In the genomic region with DNA sequence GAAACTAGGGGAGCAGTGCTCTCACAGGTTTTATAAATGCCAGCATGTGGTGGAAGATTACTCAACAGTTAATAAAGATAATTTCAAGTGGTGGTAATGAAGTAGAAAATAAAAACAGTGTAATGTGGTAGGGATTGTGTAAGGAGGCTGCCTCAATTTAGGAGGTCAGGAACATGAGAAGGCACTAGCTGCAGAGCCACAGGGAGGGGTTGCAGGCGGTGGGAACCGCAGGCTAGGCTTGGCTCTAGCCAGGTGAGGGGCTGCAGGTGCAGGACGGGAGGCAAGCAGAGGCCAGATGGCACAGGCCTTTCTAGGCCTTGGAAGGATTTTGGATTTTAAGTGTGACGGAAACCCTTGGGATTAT, we compare ENCODE assay signal across 8 cellular contexts. TPM values are rescaled to one million over a fixed set of nuclear protein-coding genes. Genes with fewer than 3 reads are reported as not detected.
DNase-seq lines count a peak whose midpoint lies in the region; ATAC-seq and TF ChIP-seq lines count a peak whose summit lies in the region.

No MANE protein-coding gene starts in this region.

- H3K27ac Mint-ChIP-seq in activated CD4-positive, alpha-beta T cell treated with anti-CD3 and anti-CD28 coated beads for 36 hours = peak overlapping the region; percentile 99

- peaks cover 41% of the 10 kb centered on the region for H3K36me3 Mint-ChIP-seq in activated CD4-positive, alpha-beta T cell treated with anti-CD3 and anti-CD28 coated beads for 36 hours (ENCODE audit: low read depth)

- H3K36me3 ChIP-seq in liver (ENCODE audit: control insufficient read depth in 4 of 4, insufficient read depth in 3 of 4, low read depth in 1 of 4, low read length in 3 of 4) (peaks cover 2 to 18% (median 9%) of the 10 kb centered on the region in 4 donors), thoracic aorta (peaks cover 6% of the 10 kb centered on the region)

- peak overlapping the region; percentile 65 to 98 (median 71) for H3K4me3 ChIP-seq in liver (ENCODE audit: low read depth in 1 of 3, low read length in 3 of 3)
- peak overlapping the region; percentile 93 for H3K4me3 ChIP-seq in thoracic aorta

- ATAC-seq in activated CD4-positive, alpha-beta T cell treated with anti-CD3 and anti-CD28 coated beads for 36 hours = peak; percentile 1
- ATAC-seq in HG02870 (IDR thresholded peaks at IDR 0.05; ENCODE audit: unreplicated experiment) = peak; percentile 2
- no peak for ATAC-seq in thoracic aorta (ENCODE audit: insufficient number of reproducible peaks, low FRiP score, low read depth)

- no peak for TF ChIP-seq RAD21 in liver (IDR thresholded peaks at IDR 0.05)

- CTCF ChIA-PET in activated CD4-positive, alpha-beta T cell treated with anti-CD3 and anti-CD28 coated beads for 36 hours (lab: Charles Lee) = interaction anchor here (0.5 to 1.2 kb wide), 4 partner anchors 10 to 327 kb away, joined by 3 to 6 read pairs (median 4); no protein-coding TSS in a partner anchor

- peaks cover 3% of the 10 kb centered on the region for H3K9me3 Mint-ChIP-seq in activated CD4-positive, alpha-beta T cell treated with anti-CD3 and anti-CD28 coated beads for 36 hours (ENCODE audit: low read depth)

- WGBS in liver = 15% methylated on average over 4 of the region's 4 CpGs

- POLR2A ChIA-PET in activated CD4-positive, alpha-beta T cell treated with anti-CD3 and anti-CD28 coated beads for 36 hours (lab: Charles Lee) = no interaction called here

- H3K9me3 ChIP-seq in liver (ENCODE audit: control insufficient read depth in 4 of 4, low read length in 3 of 4) (no peaks in the 10 kb centered on the region), thoracic aorta (no peaks in the 10 kb centered on the region)

- H3K27me3 ChIP-seq in liver (ENCODE audit: control insufficient read depth in 4 of 4, insufficient read depth in 4 of 4, low read length in 3 of 4) = no peaks in the 10 kb centered on the region
- no peaks in the 10 kb centered on the region for H3K27me3 ChIP-seq in thoracic aorta (replicated peaks; ENCODE audit: insufficient read depth)

- peak overlapping the region; percentile 53 for H3K27ac ChIP-seq in caudate nucleus (ENCODE audit: low read depth, low read length)
- peak overlapping the region; percentile 96 to 98 for H3K27ac ChIP-seq in liver (ENCODE audit: low read depth in 1 of 2, low read length in 2 of 2)
- H3K27ac ChIP-seq in thoracic aorta = peak overlapping the region; percentile 95 to 98

- H3K9ac ChIP-seq in liver (ENCODE audit: low read depth in 1 of 2, low read length in 2 of 2) = peak overlapping the region; percentile 48 to 79

- H3K4me3 Mint-ChIP-seq in activated CD4-positive, alpha-beta T cell treated with anti-CD3 and anti-CD28 coated beads for 36 hours = peak overlapping the region; percentile 98

- DNase-seq in activated CD4-positive, alpha-beta T cell treated with anti-CD3 and anti-CD28 coated beads for 36 hours = peak; percentile 23
- DNase-seq in activated CD4-positive, alpha-beta T cell treated with anti-CD3 and anti-CD28 coated beads, Interleukin-2, amount 50 U/mL, for 1 hour = no peak
- DNase-seq in NCI-H82 treated with DMSO at 0.1 percent for 48 hours (lab: John Stamatoyannopoulos, UW; ENCODE audit: unreplicated experiment) (peak; percentile 25), caudate nucleus (lab: John Stamatoyannopoulos, UW) (peak in 11 of 61 donors; percentile 1 to 28 (median 13)), thoracic aorta (ENCODE audit: low spot score) (no peak), DMS114 treated with DMSO at 0.1 percent for 48 hours (lab: John Stamatoyannopoulos, UW; ENCODE audit: unreplicated experiment) (no peak)

- H3K4me1 Mint-ChIP-seq in activated CD4-positive, alpha-beta T cell treated with anti-CD3 and anti-CD28 coated beads for 36 hours = peaks cover 49% of the 10 kb centered on the region

- H3K4me1 ChIP-seq in liver (ENCODE audit: control insufficient read depth in 4 of 4, insufficient read depth in 4 of 4, low read length in 3 of 4) = peaks cover 5 to 32% (median 30%) of the 10 kb centered on the region in 4 donors
- H3K4me1 ChIP-seq in thoracic aorta (ENCODE audit: control insufficient read depth in 1 of 2, low read depth in 2 of 2) = peaks cover 24 to 42% of the 10 kb centered on the region in 2 donors

- intact Hi-C loops in activated CD4-positive, alpha-beta T cell treated with anti-CD3 and anti-CD28 coated beads for 36 hours (cut with DNase I, micrococcal nuclease) = loop anchor here in 1 of 2 experiments (2.0 kb wide), 1 partner anchor 328 kb away; a partner anchor contains a TSS

- TF ChIP-seq CTCF in liver (IDR thresholded peaks at IDR 0.05; ENCODE audit: low read depth, low read length, missing input control) (no peak), thoracic aorta (IDR thresholded peaks at IDR 0.05) (no peak)

- H3K27me3 Mint-ChIP-seq in activated CD4-positive, alpha-beta T cell treated with anti-CD3 and anti-CD28 coated beads for 36 hours = no peaks in the 10 kb centered on the region

TF ChIP-seq in liver, 16 proteins besides CTCF, POLR2A, EP300 and RAD21:
- TF ChIP-seq NR2F2 (IDR thresholded peaks at IDR 0.05) = no peak
- TF ChIP-seq RXRA (IDR thresholded peaks at IDR 0.05) = no peak
- no peak for TF ChIP-seq FOXA1 (IDR thresholded peaks at IDR 0.05)
- TF ChIP-seq, protein P1, sequence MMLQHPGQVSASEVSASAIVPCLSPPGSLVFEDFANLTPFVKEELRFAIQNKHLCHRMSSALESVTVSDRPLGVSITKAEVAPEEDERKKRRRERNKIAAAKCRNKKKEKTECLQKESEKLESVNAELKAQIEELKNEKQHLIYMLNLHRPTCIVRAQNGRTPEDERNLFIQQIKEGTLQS (IDR thresholded peaks at IDR 0.05) = no peak
TF ChIP-seq in liver: peak in this region for 0.

RNA-seq across cellular contexts. Expression of a gene that starts 0.8 kb away (rescaled TPM):
- 1 to 10 TPM; 5.0 to 5.3 TPM for total RNA-seq in activated CD4-positive, alpha-beta T cell treated with anti-CD3 and anti-CD28 coated beads for 36 hours
- total RNA-seq in liver (10 to 100 TPM; 11.3 to 13.4 TPM), thoracic aorta (10 to 100 TPM in 1 of 2 donors, 1 to 10 TPM in 1; 9.7 to 26.5 TPM)
- 1 to 10 TPM; 1.5 to 7.9 TPM for polyA plus RNA-seq in liver

RNA-seq across cellular contexts. Expression of a gene that starts 0.9 kb away (rescaled TPM):
- 100 to 1,000 TPM; 104 to 137 TPM for total RNA-seq in activated CD4-positive, alpha-beta T cell treated with anti-CD3 and anti-CD28 coated beads for 36 hours
- total RNA-seq in liver (10 to 100 TPM; 16.1 to 20.2 TPM), thoracic aorta (10 to 100 TPM; 25.3 to 71.1 TPM)
- polyA plus RNA-seq in liver = 10 to 100 TPM; 14.4 to 22.0 TPM

Comparison
In these comparisons a context has a peak if more than half of its experiments do, and no peak if none do; other contexts are left out.
1. DNase-seq: peak in activated CD4-positive, alpha-beta T cell treated with anti-CD3 and anti-CD28 coated beads for 36 hours (single experiment) and NCI-H82 treated with DMSO at 0.1 percent for 48 hours (single experiment); none in activated CD4-positive, alpha-beta T cell treated with anti-CD3 and anti-CD28 coated beads, Interleukin-2, amount 50 U/mL, for 1 hour (single experiment), thoracic aorta (single experiment) and DMS114 treated with DMSO at 0.1 percent for 48 hours (single experiment).
2. Peak in every context shown above with its lines, with median percentiles within 50 percentile points of each other: H3K27ac ChIP-seq.